ENCODE assay signal across 1 cellular context in the genomic region with DNA sequence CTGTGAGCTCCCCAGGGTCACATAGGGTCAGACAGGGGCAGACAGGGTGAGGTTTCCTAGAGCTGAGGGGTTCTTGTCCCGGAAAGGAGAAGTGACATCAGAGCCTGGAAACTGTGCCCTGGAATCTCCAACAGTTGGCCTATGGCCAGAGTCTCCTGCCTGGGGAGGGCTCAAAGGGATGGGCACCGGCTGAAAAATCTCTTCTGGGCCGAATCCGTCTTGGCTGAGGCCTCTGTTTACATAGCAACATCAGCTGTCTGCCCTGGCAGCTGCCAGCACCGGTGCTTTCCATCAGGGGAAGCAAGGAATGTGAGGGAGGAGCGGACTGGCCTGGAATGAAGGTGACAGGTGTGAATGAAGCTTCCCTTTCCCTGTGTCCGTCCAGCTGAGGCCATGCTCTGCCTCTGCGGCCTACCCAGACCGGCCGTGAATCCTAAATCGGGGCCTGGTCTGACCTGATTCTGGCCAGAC.
TF ChIP-seq lines count a peak whose summit lies in the region.

No MANE protein-coding gene starts in this region.

TF ChIP-seq in IMR-90, 13 proteins besides CTCF, POLR2A, EP300 and RAD21 (continued from another document):
- TF ChIP-seq NFE2L2 (IDR thresholded peaks at IDR 0.05; ENCODE audit: low read depth, low read length) (no peak), MXI1 (IDR thresholded peaks at IDR 0.05; ENCODE audit: borderline replicate concordance, low read depth, low read length) (no peak), RFX5 (IDR thresholded peaks at IDR 0.05; ENCODE audit: low read depth, low read length) (no peak)
- TF ChIP-seq, protein P1, sequence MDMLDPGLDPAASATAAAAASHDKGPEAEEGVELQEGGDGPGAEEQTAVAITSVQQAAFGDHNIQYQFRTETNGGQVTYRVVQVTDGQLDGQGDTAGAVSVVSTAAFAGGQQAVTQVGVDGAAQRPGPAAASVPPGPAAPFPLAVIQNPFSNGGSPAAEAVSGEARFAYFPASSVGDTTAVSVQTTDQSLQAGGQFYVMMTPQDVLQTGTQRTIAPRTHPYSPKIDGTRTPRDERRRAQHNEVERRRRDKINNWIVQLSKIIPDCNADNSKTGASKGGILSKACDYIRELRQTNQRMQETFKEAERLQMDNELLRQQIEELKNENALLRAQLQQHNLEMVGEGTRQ (IDR thresholded peaks at IDR 0.05; ENCODE audit: low read depth, low read length) = no peak
- TF ChIP-seq, protein P2, sequence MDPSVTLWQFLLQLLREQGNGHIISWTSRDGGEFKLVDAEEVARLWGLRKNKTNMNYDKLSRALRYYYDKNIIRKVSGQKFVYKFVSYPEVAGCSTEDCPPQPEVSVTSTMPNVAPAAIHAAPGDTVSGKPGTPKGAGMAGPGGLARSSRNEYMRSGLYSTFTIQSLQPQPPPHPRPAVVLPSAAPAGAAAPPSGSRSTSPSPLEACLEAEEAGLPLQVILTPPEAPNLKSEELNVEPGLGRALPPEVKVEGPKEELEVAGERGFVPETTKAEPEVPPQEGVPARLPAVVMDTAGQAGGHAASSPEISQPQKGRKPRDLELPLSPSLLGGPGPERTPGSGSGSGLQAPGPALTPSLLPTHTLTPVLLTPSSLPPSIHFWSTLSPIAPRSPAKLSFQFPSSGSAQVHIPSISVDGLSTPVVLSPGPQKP (IDR thresholded peaks at IDR 0.05; ENCODE audit: borderline replicate concordance, low read depth, low read length) = no peak
TF ChIP-seq in IMR-90: peak in this region for 0.
